ENCODE assay signal across 18 cellular contexts in genomic region chr13:110245421-110245899, GRCh38.
DNase-seq lines count a peak whose midpoint lies in the region; ATAC-seq and TF ChIP-seq lines count a peak whose summit lies in the region.
"Had no signal": no experiment of that assay in that cellular context is flagged by ENCODE, and none has a peak within 500 bp of the region (broad histone marks: within the 10 kb centered on the region; RNA-seq: fewer than 3 reads in every experiment).

No MANE protein-coding gene starts in this region.

- H3K9me3 Mint-ChIP-seq in CD8-positive, alpha-beta memory T cell = no peaks in the 10 kb centered on the region
- H3K9me3 Mint-ChIP-seq: dendritic cell treated with granulocyte-macrophage colony-stimulating factor and Interleukin-4, amounts not matched to agents 40 ng/mL and 50 ng/mL, for 4 days had no signal

- H3K27me3 Mint-ChIP-seq in CD8-positive, alpha-beta memory T cell = peaks cover 4 to 15% of the 10 kb centered on the region in 2 donors

- 80 to 82% methylated on average over 7 of the region's 7 CpGs for WGBS in sigmoid colon, 2 donors

- no peak overlapping the region for H3K4me3 ChIP-seq in sigmoid colon
- no peak overlapping the region for H3K4me3 ChIP-seq in CD8-positive, alpha-beta memory T cell (ENCODE audit: low read length)

- ATAC-seq in SK-N-SH treated with all-trans-retinoic acid at 6 μM for 48 hours = peak; percentile 14; the same call in 2 of the 3 replicates
- no peak for ATAC-seq in GM21619 (IDR thresholded peaks at IDR 0.05; ENCODE audit: unreplicated experiment)
- ATAC-seq: HCT116 had no signal

- no peak for TF ChIP-seq CTCF in AG09319 (IDR thresholded peaks at IDR 0.05; ENCODE audit: low read depth, low read length)
- TF ChIP-seq CTCF in sigmoid colon (IDR thresholded peaks at IDR 0.05) = no peak

- no peak for TF ChIP-seq POLR2A in sigmoid colon (IDR thresholded peaks at IDR 0.05)

- no peaks in the 10 kb centered on the region for H3K36me3 Mint-ChIP-seq in CD8-positive, alpha-beta memory T cell
- H3K36me3 Mint-ChIP-seq: activated naive CD8-positive, alpha-beta T cell had no signal

- no peak overlapping the region for H3K27ac Mint-ChIP-seq in CD8-positive, alpha-beta memory T cell
- H3K27ac Mint-ChIP-seq: activated naive CD8-positive, alpha-beta T cell; dendritic cell treated with granulocyte-macrophage colony-stimulating factor and Interleukin-4, amounts not matched to agents 40 ng/mL and 50 ng/mL, for 4 days had no signal

- H3K27me3 ChIP-seq in sigmoid colon = no peaks in the 10 kb centered on the region
- no peaks in the 10 kb centered on the region for H3K27me3 ChIP-seq in CD8-positive, alpha-beta memory T cell (ENCODE audit: insufficient read depth, low read length, poor library complexity, severe bottlenecking)

- peaks cover 0 to 29% (median 0%) of the 10 kb centered on the region in 4 donors for H3K36me3 ChIP-seq in sigmoid colon
- H3K36me3 ChIP-seq in CD8-positive, alpha-beta memory T cell (ENCODE audit: insufficient read depth, low read length) = no peaks in the 10 kb centered on the region

- intact Hi-C loops in sigmoid colon (cut with DNase I) = no loop called here

- CTCF ChIA-PET in CD8-positive, alpha-beta memory T cell (lab: Charles Lee) = no interaction called here

- no peaks in the 10 kb centered on the region for H3K9me3 ChIP-seq in sigmoid colon
- H3K9me3 ChIP-seq in CD8-positive, alpha-beta memory T cell (ENCODE audit: low read length) = no peaks in the 10 kb centered on the region

- H3K4me3 Mint-ChIP-seq in CD8-positive, alpha-beta memory T cell = no peak overlapping the region
- H3K4me3 Mint-ChIP-seq: activated naive CD8-positive, alpha-beta T cell; dendritic cell treated with granulocyte-macrophage colony-stimulating factor and Interleukin-4, amounts not matched to agents 40 ng/mL and 50 ng/mL, for 4 days had no signal

- POLR2A ChIA-PET in CD8-positive, alpha-beta memory T cell (lab: Charles Lee) = no interaction called here

- peak; percentile 37 for DNase-seq in AG09319 (ENCODE audit: extremely low read depth, low read depth)
- DNase-seq in fibroblast of peridontal ligament (ENCODE audit: extremely low read depth) = peak; percentile 83
- no peak for DNase-seq in sigmoid colon
- DNase-seq in CD8-positive, alpha-beta memory T cell = no peak
- DNase-seq in stimulated activated CD8-positive, alpha-beta memory T cell treated with anti-CD3 and anti-CD28 coated beads, Interleukin-4, amount 100 ng/mL, for 48 hours = no peak
- no peak for DNase-seq in NCI-H446 (lab: John Stamatoyannopoulos, UW)
- DNase-seq: activated T-cell treated with anti-CD3 and anti-CD28 coated beads for 4 hours; islet precursor cell; NCI-H510A treated with DMSO at 0.1 percent for 48 hours; retina; stimulated activated naive CD4-positive, alpha-beta T cell treated with Interleukin-2 at 50 U/mL for 16 hours had no signal

- H3K4me1 Mint-ChIP-seq in CD8-positive, alpha-beta memory T cell = no peaks in the 10 kb centered on the region

- H3K27ac ChIP-seq in sigmoid colon = peak overlapping the region; percentile 80 to 97 (median 86)
- no peak overlapping the region for H3K27ac ChIP-seq in CD8-positive, alpha-beta memory T cell (ENCODE audit: low read depth, low read length)
- H3K27ac ChIP-seq: HL-60, KMS-11 had no signal

- H3K4me1 ChIP-seq in sigmoid colon = peaks cover 0 to 95% (median 86%) of the 10 kb centered on the region in 4 donors
- no peaks in the 10 kb centered on the region for H3K4me1 ChIP-seq in CD8-positive, alpha-beta memory T cell (ENCODE audit: insufficient read depth, low read length)

- TF ChIP-seq EP300 in sigmoid colon (IDR thresholded peaks at IDR 0.05) = no peak

TF ChIP-seq in SK-N-SH treated with all-trans-retinoic acid at 6 μM for 48 hours, 23 proteins besides CTCF, POLR2A, EP300 and RAD21:
- TF ChIP-seq ESRRG (CRISPR knock-in tag; IDR thresholded peaks at IDR 0.05) (no peak), PPARA (CRISPR knock-in tag; IDR thresholded peaks at IDR 0.05; ENCODE audit: borderline replicate concordance) (no peak), TOX (CRISPR knock-in tag; IDR thresholded peaks at IDR 0.05; ENCODE audit: borderline replicate concordance) (no peak), TSHZ2 (CRISPR knock-in tag; IDR thresholded peaks at IDR 0.05) (no peak)
TF ChIP-seq in SK-N-SH treated with all-trans-retinoic acid at 6 μM for 48 hours: peak in this region for 0.

Comparison
In these comparisons a context has a peak if more than half of its experiments do, and no peak if none do; other contexts are left out.
1. DNase-seq: peak in AG09319 (single experiment) and fibroblast of peridontal ligament (single experiment); none in sigmoid colon (single experiment), CD8-positive, alpha-beta memory T cell (0 of 5), stimulated activated CD8-positive, alpha-beta memory T cell treated with anti-CD3 and anti-CD28 coated beads, Interleukin-4, amount 100 ng/mL, for 48 hours (single experiment) and NCI-H446 (0 of 2).